Comparison of ENCODE assay signal across 14 cellular contexts in genomic region chr1:64892576-64893573, GRCh38.
A peak's percentile ranks its signal among the peaks of the same experiment; 100 is the strongest.
DNase-seq lines count a peak whose midpoint lies in the region; ATAC-seq and TF ChIP-seq lines count a peak whose summit lies in the region.
"Had no signal": no experiment of that assay in that cellular context is flagged by ENCODE, and none has a peak within 500 bp of the region (broad histone marks: within the 10 kb centered on the region; RNA-seq: fewer than 3 reads in every experiment).

No MANE protein-coding gene starts in this region.

- DNase-seq in left ventricle myocardium inferior, result no peak
- no peak for DNase-seq in right atrium auricular region (ENCODE audit: low spot score)
- DNase-seq in activated B cell treated with CpG ODN at 0.5 μM for 24 hours, result no peak
- DNase-seq in iris pigment epithelial cell (ENCODE audit: low read depth), result peak; percentile 47
- DNase-seq in upper lobe of right lung, result no peak
- no peak for DNase-seq in head of caudate nucleus
- DNase-seq: activated CD4-positive, alpha-beta T cell treated with anti-CD3 and anti-CD28 coated beads for 36 hours; cortex of kidney; heart right ventricle; mesendoderm; NCI-H1105 treated with DMSO at 0.1 percent for 48 hours; thyroid gland had no signal

- no peaks in the 10 kb centered on the region for H3K27me3 Mint-ChIP-seq in activated B cell treated with CpG ODN at 0.5 μM for 24 hours
- H3K27me3 Mint-ChIP-seq: activated CD4-positive, alpha-beta T cell treated with anti-CD3 and anti-CD28 coated beads for 36 hours had no signal

- peak overlapping the region; percentile 12 for H3K4me3 Mint-ChIP-seq in activated B cell treated with CpG ODN at 0.5 μM for 24 hours
- H3K4me3 Mint-ChIP-seq: activated CD4-positive, alpha-beta T cell treated with anti-CD3 and anti-CD28 coated beads for 36 hours had no signal

- H3K4me1 ChIP-seq in left ventricle myocardium inferior (peaks cover 98% of the 10 kb centered on the region), right atrium auricular region (peaks cover 0 to 84% of the 10 kb centered on the region in 2 donors), upper lobe of right lung (peaks cover 86% of the 10 kb centered on the region)

- H3K27ac Mint-ChIP-seq in activated B cell treated with CpG ODN at 0.5 μM for 24 hours, result peak overlapping the region; percentile 13
- H3K27ac Mint-ChIP-seq: activated CD4-positive, alpha-beta T cell treated with anti-CD3 and anti-CD28 coated beads for 36 hours had no signal

- no peaks in the 10 kb centered on the region for H3K27me3 ChIP-seq in left ventricle myocardium inferior (ENCODE audit: low read depth)
- no peaks in the 10 kb centered on the region for H3K27me3 ChIP-seq in right atrium auricular region
- no peaks in the 10 kb centered on the region for H3K27me3 ChIP-seq in upper lobe of right lung
- H3K27me3 ChIP-seq: heart right ventricle, thyroid gland had no signal

- H3K36me3 Mint-ChIP-seq in activated B cell treated with CpG ODN at 0.5 μM for 24 hours (ENCODE audit: low read depth), result no peaks in the 10 kb centered on the region

- no peak for TF ChIP-seq CTCF in left ventricle myocardium inferior (IDR thresholded peaks at IDR 0.05; ENCODE audit: borderline replicate concordance)
- TF ChIP-seq CTCF in right atrium auricular region (IDR thresholded peaks at IDR 0.05), result no peak
- no peak for TF ChIP-seq CTCF in activated B cell treated with CpG ODN at 0.5 μM for 24 hours (IDR thresholded peaks at IDR 0.05)
- no peak for TF ChIP-seq CTCF in upper lobe of right lung (IDR thresholded peaks at IDR 0.05)

- H3K4me1 Mint-ChIP-seq in activated B cell treated with CpG ODN at 0.5 μM for 24 hours, result peaks cover 98% of the 10 kb centered on the region

- POLR2A ChIA-PET in activated B cell treated with CpG ODN at 0.5 μM for 24 hours (lab: Charles Lee), result interaction anchor here (0.8 to 1.2 kb wide), 3 partner anchors 69 to 108 kb away, joined by 3 to 7 read pairs (median 3); partner anchors contain the start of gene JAK1

- no peaks in the 10 kb centered on the region for H3K9me3 Mint-ChIP-seq in activated B cell treated with CpG ODN at 0.5 μM for 24 hours

- no peaks in the 10 kb centered on the region for H3K9me3 ChIP-seq in left ventricle myocardium inferior (replicated peaks)
- H3K9me3 ChIP-seq in right atrium auricular region, result no peaks in the 10 kb centered on the region
- H3K9me3 ChIP-seq in upper lobe of right lung, result no peaks in the 10 kb centered on the region
- H3K9me3 ChIP-seq: heart right ventricle, thyroid gland had no signal

- H3K36me3 ChIP-seq in left ventricle myocardium inferior, result no peaks in the 10 kb centered on the region
- no peaks in the 10 kb centered on the region for H3K36me3 ChIP-seq in right atrium auricular region
- H3K36me3 ChIP-seq in upper lobe of right lung, result no peaks in the 10 kb centered on the region
- H3K36me3 ChIP-seq: heart right ventricle, thyroid gland had no signal

- H3K27ac ChIP-seq in left ventricle myocardium inferior (replicated peaks), result peak overlapping the region; percentile 44
- H3K27ac ChIP-seq in right atrium auricular region, result no peak overlapping the region
- no peak overlapping the region for H3K27ac ChIP-seq in upper lobe of right lung

- intact Hi-C loops in left ventricle myocardium inferior (cut with micrococcal nuclease), result loop anchor here (10.0 kb wide), 1 partner anchor 62 kb away; no protein-coding TSS in a partner anchor
- intact Hi-C loops in activated B cell treated with CpG ODN at 0.5 μM for 24 hours (cut with micrococcal nuclease), result no loop called here
- intact Hi-C loops in upper lobe of right lung (cut with DNase I), result no loop called here
- intact Hi-C loops in head of caudate nucleus (cut with DNase I), result no loop called here

- no peak overlapping the region for H3K4me3 ChIP-seq in left ventricle myocardium inferior
- H3K4me3 ChIP-seq in right atrium auricular region, result no peak overlapping the region
- no peak overlapping the region for H3K4me3 ChIP-seq in upper lobe of right lung
- H3K4me3 ChIP-seq: heart right ventricle, thyroid gland had no signal

- ATAC-seq in activated B cell treated with CpG ODN at 0.5 μM for 24 hours (ENCODE audit: low read depth) (no peak), upper lobe of right lung (peak; percentile 53), HG03139 (IDR thresholded peaks at IDR 0.05; ENCODE audit: unreplicated experiment) (no peak), HG03196 (IDR thresholded peaks at IDR 0.05; ENCODE audit: unreplicated experiment) (no peak)
- ATAC-seq: activated CD4-positive, alpha-beta T cell treated with anti-CD3 and anti-CD28 coated beads for 36 hours had no signal

- CTCF ChIA-PET in activated B cell treated with CpG ODN at 0.5 μM for 24 hours (lab: Charles Lee), result no interaction called here
